1 cellular context compared by ENCODE assay signal in the genomic region with DNA sequence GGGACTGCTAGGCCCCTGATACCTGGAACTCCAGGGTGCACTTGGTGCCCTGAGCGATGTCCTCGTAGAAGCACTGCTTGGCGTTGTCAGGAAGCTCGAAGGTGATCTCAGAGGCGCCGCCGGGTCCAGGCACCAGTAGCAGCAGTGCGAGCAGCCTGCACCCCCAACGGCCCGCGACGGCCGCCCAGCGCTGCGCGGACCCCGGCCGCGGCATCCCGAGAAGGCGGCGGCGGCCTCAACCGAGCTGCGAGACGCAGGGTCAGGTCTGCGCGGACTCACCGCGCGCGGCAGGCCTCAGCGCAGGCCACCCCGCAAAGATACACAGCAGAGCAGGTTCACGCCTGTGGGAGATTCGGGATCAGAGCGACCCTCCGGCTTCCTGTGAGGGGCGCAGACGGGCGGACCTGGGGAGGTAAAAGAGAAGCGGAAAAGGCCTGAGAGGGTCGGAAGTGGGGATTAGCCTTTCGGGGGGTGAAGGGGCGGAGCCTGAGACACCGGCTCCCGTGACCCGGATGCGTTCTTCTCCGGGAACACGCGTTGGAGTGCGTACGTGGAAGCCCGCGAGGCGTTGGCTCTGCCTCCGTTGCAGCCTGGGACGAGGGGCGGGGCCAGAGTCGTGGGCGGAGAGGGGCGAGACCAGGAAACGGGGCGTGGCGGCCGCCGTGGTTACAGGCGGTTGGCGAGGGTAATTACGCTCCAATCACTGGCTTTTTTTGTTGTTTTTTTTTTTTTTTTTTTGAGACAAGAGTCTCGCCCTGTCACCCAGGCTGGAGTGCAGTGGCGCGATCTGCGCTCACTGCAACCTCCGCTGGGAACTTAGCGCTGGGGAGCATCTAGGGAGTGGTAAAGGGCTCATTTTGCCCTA.
TF ChIP-seq lines count a peak whose summit lies in the region.

TSS of gene TMED7 (minus strand) at position 458 of the 865 bp plus-strand sequence. CDS start at position 214, 244 bp downstream.

TF ChIP-seq in K562, 482 proteins besides CTCF, POLR2A, EP300 and RAD21 (continued from another document and continues in another):
- TF ChIP-seq, protein P1, sequence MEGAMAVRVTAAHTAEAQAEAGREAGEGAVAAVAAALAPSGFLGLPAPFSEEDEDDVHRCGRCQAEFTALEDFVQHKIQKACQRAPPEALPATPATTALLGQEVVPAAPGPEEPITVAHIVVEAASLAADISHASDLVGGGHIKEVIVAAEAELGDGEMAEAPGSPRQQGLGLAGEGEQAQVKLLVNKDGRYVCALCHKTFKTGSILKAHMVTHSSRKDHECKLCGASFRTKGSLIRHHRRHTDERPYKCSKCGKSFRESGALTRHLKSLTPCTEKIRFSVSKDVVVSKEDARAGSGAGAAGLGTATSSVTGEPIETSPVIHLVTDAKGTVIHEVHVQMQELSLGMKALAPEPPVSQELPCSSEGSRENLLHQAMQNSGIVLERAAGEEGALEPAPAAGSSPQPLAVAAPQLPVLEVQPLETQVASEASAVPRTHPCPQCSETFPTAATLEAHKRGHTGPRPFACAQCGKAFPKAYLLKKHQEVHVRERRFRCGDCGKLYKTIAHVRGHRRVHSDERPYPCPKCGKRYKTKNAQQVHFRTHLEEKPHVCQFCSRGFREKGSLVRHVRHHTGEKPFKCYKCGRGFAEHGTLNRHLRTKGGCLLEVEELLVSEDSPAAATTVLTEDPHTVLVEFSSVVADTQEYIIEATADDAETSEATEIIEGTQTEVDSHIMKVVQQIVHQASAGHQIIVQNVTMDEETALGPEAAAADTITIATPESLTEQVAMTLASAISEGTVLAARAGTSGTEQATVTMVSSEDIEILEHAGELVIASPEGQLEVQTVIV (CRISPR knock-in tag; IDR thresholded peaks at IDR 0.05; ENCODE audit: borderline replicate concordance) = no peak
- TF ChIP-seq OTX1 (CRISPR knock-in tag; IDR thresholded peaks at IDR 0.05) (no peak), ZNF785 (CRISPR knock-in tag; IDR thresholded peaks at IDR 0.05) (no peak), GTF2F1 (IDR thresholded peaks at IDR 0.05; ENCODE audit: low read depth, low read length) (no peak), ZC3H8 (IDR thresholded peaks at IDR 0.05) (no peak), TEAD2 (tag; IDR thresholded peaks at IDR 0.05) (no peak), ARID1B (IDR thresholded peaks at IDR 0.05) (0 out of 2 replicates have a peak, but pooled peaks have one; percentile 7), POLR2H (tag; IDR thresholded peaks at IDR 0.05; ENCODE audit: low read depth) (peak; percentile 79; the same call in 1 of the 2 replicates), C11orf30 (IDR thresholded peaks at IDR 0.05; ENCODE audit: low read depth) (peak; percentile 45; the same call in 1 of the 2 replicates), TCF7L2 (IDR thresholded peaks at IDR 0.05; ENCODE audit: low read depth, low read length) (no peak), IFI16 (CRISPR knock-in tag; IDR thresholded peaks at IDR 0.05) (no peak), SETDB1 (IDR thresholded peaks at IDR 0.05; ENCODE audit: low read length) (no peak), CHD4 (IDR thresholded peaks at IDR 0.05; ENCODE audit: insufficient read depth, insufficient replicate concordance, low read depth, low read length, poor library complexity, severe bottlenecking) (no peak), TSHZ1 (CRISPR knock-in tag; IDR thresholded peaks at IDR 0.05) (no peak), ZNF583 (CRISPR knock-in tag; IDR thresholded peaks at IDR 0.05) (no peak), TAF15 (IDR thresholded peaks at IDR 0.05; ENCODE audit: low read depth, low read length) (no peak), PRPF4 (IDR thresholded peaks at IDR 0.05; ENCODE audit: insufficient read depth, low read depth, low read length, poor library complexity, severe bottlenecking) (no peak), NFATC3 (IDR thresholded peaks at IDR 0.05) (no peak), POLR2B (IDR thresholded peaks at IDR 0.05; ENCODE audit: low read depth, partially characterized antibody) (peak; percentile 84), ZNF263 (CRISPR knock-in tag; IDR thresholded peaks at IDR 0.05; ENCODE audit: borderline replicate concordance) (no peak), BRD4 (IDR thresholded peaks at IDR 0.05) (peak; percentile 86), ZNF398 (CRISPR knock-in tag; IDR thresholded peaks at IDR 0.05) (no peak), ETV1 (tag; conservative IDR thresholded peaks at IDR 0.05; ENCODE audit: low read depth) (peak; percentile 46; the same call in 1 of the 2 replicates), ZNF12 (CRISPR knock-in tag; IDR thresholded peaks at IDR 0.05) (0 out of 2 replicates have a peak, but pooled peaks have one; percentile 40), TEAD1 (CRISPR knock-in tag; IDR thresholded peaks at IDR 0.05) (no peak; a peak in 1 of 4 replicates), POLR3G (IDR thresholded peaks at IDR 0.05; ENCODE audit: extremely low read depth, insufficient read length, insufficient replicate concordance) (no peak), SRF (CRISPR knock-in tag; IDR thresholded peaks at IDR 0.05) (no peak), JUND (IDR thresholded peaks at IDR 0.05; ENCODE audit: borderline replicate concordance, low read depth, low read length) (peak; percentile 42), JUND (tag; IDR thresholded peaks at IDR 0.05; ENCODE audit: borderline replicate concordance, low read depth, low read length) (no peak), FOXJ3 (CRISPR knock-in tag; IDR thresholded peaks at IDR 0.05) (no peak), ZNF184 (CRISPR knock-in tag; IDR thresholded peaks at IDR 0.05) (no peak), ZNF717 (CRISPR knock-in tag; IDR thresholded peaks at IDR 0.05) (no peak), CBX1 (IDR thresholded peaks at IDR 0.05; ENCODE audit: low read depth) (peak; percentile 65; the same call in 1 of the 2 replicates), HDGF (IDR thresholded peaks at IDR 0.05) (no peak), ZNF311 (CRISPR knock-in tag; IDR thresholded peaks at IDR 0.05) (no peak), SPI1 (IDR thresholded peaks at IDR 0.05; ENCODE audit: borderline replicate concordance, low read depth, low read length) (no peak; the same call in 1 of the 2 replicates), ZBTB17 (CRISPR knock-in tag; IDR thresholded peaks at IDR 0.05) (0 out of 2 replicates have a peak, but pooled peaks have one; percentile 33)
- TF ChIP-seq, protein P2, sequence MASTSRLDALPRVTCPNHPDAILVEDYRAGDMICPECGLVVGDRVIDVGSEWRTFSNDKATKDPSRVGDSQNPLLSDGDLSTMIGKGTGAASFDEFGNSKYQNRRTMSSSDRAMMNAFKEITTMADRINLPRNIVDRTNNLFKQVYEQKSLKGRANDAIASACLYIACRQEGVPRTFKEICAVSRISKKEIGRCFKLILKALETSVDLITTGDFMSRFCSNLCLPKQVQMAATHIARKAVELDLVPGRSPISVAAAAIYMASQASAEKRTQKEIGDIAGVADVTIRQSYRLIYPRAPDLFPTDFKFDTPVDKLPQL (IDR thresholded peaks at IDR 0.05; ENCODE audit: extremely low read depth, insufficient read length) = no peak
- TF ChIP-seq, protein P3, sequence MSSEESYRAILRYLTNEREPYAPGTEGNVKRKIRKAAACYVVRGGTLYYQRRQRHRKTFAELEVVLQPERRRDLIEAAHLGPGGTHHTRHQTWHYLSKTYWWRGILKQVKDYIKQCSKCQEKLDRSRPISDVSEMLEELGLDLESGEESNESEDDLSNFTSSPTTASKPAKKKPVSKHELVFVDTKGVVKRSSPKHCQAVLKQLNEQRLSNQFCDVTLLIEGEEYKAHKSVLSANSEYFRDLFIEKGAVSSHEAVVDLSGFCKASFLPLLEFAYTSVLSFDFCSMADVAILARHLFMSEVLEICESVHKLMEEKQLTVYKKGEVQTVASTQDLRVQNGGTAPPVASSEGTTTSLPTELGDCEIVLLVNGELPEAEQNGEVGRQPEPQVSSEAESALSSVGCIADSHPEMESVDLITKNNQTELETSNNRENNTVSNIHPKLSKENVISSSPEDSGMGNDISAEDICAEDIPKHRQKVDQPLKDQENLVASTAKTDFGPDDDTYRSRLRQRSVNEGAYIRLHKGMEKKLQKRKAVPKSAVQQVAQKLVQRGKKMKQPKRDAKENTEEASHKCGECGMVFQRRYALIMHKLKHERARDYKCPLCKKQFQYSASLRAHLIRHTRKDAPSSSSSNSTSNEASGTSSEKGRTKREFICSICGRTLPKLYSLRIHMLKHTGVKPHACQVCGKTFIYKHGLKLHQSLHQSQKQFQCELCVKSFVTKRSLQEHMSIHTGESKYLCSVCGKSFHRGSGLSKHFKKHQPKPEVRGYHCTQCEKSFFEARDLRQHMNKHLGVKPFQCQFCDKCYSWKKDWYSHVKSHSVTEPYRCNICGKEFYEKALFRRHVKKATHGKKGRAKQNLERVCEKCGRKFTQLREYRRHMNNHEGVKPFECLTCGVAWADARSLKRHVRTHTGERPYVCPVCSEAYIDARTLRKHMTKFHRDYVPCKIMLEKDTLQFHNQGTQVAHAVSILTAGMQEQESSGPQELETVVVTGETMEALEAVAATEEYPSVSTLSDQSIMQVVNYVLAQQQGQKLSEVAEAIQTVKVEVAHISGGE (CRISPR knock-in tag; IDR thresholded peaks at IDR 0.05) = peak in 1 of 3 experiments; percentile 91; a peak in 2 of 6 replicates
- TF ChIP-seq, protein P4, sequence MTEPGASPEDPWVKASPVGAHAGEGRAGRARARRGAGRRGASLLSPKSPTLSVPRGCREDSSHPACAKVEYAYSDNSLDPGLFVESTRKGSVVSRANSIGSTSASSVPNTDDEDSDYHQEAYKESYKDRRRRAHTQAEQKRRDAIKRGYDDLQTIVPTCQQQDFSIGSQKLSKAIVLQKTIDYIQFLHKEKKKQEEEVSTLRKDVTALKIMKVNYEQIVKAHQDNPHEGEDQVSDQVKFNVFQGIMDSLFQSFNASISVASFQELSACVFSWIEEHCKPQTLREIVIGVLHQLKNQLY (CRISPR knock-in tag; conservative IDR thresholded peaks at IDR 0.05) = no peak
- TF ChIP-seq, protein P5, sequence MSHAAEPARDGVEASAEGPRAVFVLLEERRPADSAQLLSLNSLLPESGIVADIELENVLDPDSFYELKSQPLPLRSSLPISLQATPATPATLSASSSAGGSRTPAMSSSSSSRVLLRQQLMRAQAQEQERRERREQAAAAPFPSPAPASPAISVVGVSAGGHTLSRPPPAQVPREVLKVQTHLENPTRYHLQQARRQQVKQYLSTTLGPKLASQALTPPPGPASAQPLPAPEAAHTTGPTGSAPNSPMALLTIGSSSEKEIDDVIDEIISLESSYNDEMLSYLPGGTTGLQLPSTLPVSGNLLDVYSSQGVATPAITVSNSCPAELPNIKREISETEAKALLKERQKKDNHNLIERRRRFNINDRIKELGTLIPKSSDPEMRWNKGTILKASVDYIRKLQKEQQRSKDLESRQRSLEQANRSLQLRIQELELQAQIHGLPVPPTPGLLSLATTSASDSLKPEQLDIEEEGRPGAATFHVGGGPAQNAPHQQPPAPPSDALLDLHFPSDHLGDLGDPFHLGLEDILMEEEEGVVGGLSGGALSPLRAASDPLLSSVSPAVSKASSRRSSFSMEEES (CRISPR knock-in tag; IDR thresholded peaks at IDR 0.05) = no peak
- TF ChIP-seq, protein P6, sequence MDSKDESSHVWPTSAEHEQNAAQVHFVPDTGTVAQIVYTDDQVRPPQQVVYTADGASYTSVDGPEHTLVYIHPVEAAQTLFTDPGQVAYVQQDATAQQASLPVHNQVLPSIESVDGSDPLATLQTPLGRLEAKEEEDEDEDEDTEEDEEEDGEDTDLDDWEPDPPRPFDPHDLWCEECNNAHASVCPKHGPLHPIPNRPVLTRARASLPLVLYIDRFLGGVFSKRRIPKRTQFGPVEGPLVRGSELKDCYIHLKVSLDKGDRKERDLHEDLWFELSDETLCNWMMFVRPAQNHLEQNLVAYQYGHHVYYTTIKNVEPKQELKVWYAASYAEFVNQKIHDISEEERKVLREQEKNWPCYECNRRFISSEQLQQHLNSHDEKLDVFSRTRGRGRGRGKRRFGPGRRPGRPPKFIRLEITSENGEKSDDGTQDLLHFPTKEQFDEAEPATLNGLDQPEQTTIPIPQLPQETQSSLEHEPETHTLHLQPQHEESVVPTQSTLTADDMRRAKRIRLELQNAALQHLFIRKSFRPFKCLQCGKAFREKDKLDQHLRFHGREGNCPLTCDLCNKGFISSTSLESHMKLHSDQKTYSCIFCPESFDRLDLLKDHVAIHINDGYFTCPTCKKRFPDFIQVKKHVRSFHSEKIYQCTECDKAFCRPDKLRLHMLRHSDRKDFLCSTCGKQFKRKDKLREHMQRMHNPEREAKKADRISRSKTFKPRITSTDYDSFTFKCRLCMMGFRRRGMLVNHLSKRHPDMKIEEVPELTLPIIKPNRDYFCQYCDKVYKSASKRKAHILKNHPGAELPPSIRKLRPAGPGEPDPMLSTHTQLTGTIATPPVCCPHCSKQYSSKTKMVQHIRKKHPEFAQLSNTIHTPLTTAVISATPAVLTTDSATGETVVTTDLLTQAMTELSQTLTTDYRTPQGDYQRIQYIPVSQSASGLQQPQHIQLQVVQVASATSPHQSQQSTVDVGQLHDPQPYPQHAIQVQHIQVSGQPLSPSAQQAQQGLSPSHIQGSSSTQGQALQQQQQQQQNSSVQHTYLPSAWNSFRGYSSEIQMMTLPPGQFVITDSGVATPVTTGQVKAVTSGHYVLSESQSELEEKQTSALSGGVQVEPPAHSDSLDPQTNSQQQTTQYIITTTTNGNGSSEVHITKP (IDR thresholded peaks at IDR 0.05; ENCODE audit: partially characterized antibody) = no peak
